Comparison of ENCODE assay signal across 14 cellular contexts in genomic region chr11:11456896-11457295, GRCh38.
A peak's percentile ranks its signal among the peaks of the same experiment; 100 is the strongest.
DNase-seq lines count a peak whose midpoint lies in the region; ATAC-seq lines count a peak whose summit lies in the region.
"Had no signal": no experiment of that assay in that cellular context is flagged by ENCODE, and none has a peak within 500 bp of the region (broad histone marks: within the 10 kb centered on the region; RNA-seq: fewer than 3 reads in every experiment).

No MANE protein-coding gene starts in this region.

- DNase-seq in DMS79 (lab: John Stamatoyannopoulos, UW): peak; percentile 34
- DNase-seq in RPMI7951 (ENCODE audit: low read depth): peak; percentile 8
- DNase-seq in kidney tubule cell (ENCODE audit: low spot score): peak; percentile 70
- peak; percentile 77 for DNase-seq in retina
- DNase-seq in T-helper 9 cell: no peak
- no peak for DNase-seq in NCI-H2171 (lab: John Stamatoyannopoulos, UW)
- DNase-seq: AML-193; CD4-positive, alpha-beta T cell; DMS153; DND-41; GM23248; HCEC 1CT had no signal

- no peak for ATAC-seq in GM19463 (IDR thresholded peaks at IDR 0.05; ENCODE audit: unreplicated experiment)
- ATAC-seq: A549 had no signal

Comparison
In these comparisons a context has a peak if more than half of its experiments do, and no peak if none do; other contexts are left out.
1. DNase-seq: peak in DMS79 (single experiment), RPMI7951 (single experiment), kidney tubule cell (single experiment) and retina (single experiment); none in T-helper 9 cell (single experiment) and NCI-H2171 (single experiment).